7 cellular contexts compared by ENCODE assay signal in genomic region chr17:67376509-67376891, GRCh38. TPM values are rescaled to one million over a fixed set of nuclear protein-coding genes. Genes with fewer than 3 reads are reported as not detected.
DNase-seq lines count a peak whose midpoint lies in the region; ATAC-seq and TF ChIP-seq lines count a peak whose summit lies in the region.

No MANE protein-coding gene starts in this region.

- peaks cover 17% of the 10 kb centered on the region for H3K4me1 ChIP-seq in upper lobe of right lung

- ATAC-seq in upper lobe of right lung (no peak), GM21529 (IDR thresholded peaks at IDR 0.05; ENCODE audit: unreplicated experiment) (no peak)

- no peak for TF ChIP-seq CTCF in upper lobe of right lung (IDR thresholded peaks at IDR 0.05)

- H3K36me3 ChIP-seq in MG63 (no peaks in the 10 kb centered on the region), upper lobe of right lung (no peaks in the 10 kb centered on the region)

- DNase-seq in G401 (ENCODE audit: low spot score), result peak; percentile 57
- DNase-seq in MG63, result no peak
- DNase-seq in cerebellar cortex (ENCODE audit: low spot score), result peak; percentile 64
- DNase-seq in lung microvascular endothelial cell (ENCODE audit: low read depth in 2 of 2), result peak; percentile 22 to 45
- DNase-seq in upper lobe of right lung, result no peak
- DNase-seq in HUDEP-2 (lab: John Stamatoyannopoulos, UW; ENCODE audit: unreplicated experiment in 76 of 76), result no peak

- intact Hi-C loops in upper lobe of right lung (cut with DNase I), result loop anchor here (10.0 kb wide), 1 partner anchor 318 kb away; no protein-coding TSS in a partner anchor

- H3K27me3 ChIP-seq in MG63 (no peaks in the 10 kb centered on the region), upper lobe of right lung (no peaks in the 10 kb centered on the region)

- H3K4me3 ChIP-seq in MG63 (peak overlapping the region; percentile 58), upper lobe of right lung (peak overlapping the region; percentile 87)

- peak overlapping the region; percentile 89 for H3K27ac ChIP-seq in upper lobe of right lung

- no peaks in the 10 kb centered on the region for H3K9me3 ChIP-seq in MG63
- H3K9me3 ChIP-seq in upper lobe of right lung, result no peaks in the 10 kb centered on the region

- in situ Hi-C loops in G401 (cut with HindIII; ENCODE audit: low sequenced_read_pairs), result no loop called here

RNA-seq across cellular contexts. Expression of gene PITPNC1, which starts 0.6 kb away (rescaled TPM):
- total RNA-seq in G401 (2014; rRNA removed; shearing (Covaris generic)), result 19.9 and 24.0 TPM in 2 replicates
- total RNA-seq in MG63 (2014; rRNA removed; shearing (Covaris generic); ENCODE audit: low replicate concordance), result 0.49 and 0.99 TPM in 2 replicates
- 11.8 and 16.1 TPM in 2 replicates for total RNA-seq in lung microvascular endothelial cell
- total RNA-seq in upper lobe of right lung, result 25.4 TPM

RNA-seq across cellular contexts. Expression of gene PSMD12, which starts 10.1 kb away (rescaled TPM):
- 20.5 and 21.3 TPM in 2 replicates for total RNA-seq in G401 (2014; rRNA removed; shearing (Covaris generic))
- 20.5 and 53.9 TPM in 2 replicates for total RNA-seq in MG63 (2014; rRNA removed; shearing (Covaris generic); ENCODE audit: low replicate concordance)
- total RNA-seq in lung microvascular endothelial cell (16.6 and 21.0 TPM in 2 replicates), upper lobe of right lung (43.8 TPM)

Comparison
In these comparisons a context has a peak if more than half of its experiments do, and no peak if none do; other contexts are left out.
1. DNase-seq: peak in G401 (single experiment), cerebellar cortex (single experiment) and lung microvascular endothelial cell (2 of 2); none in MG63 (single experiment), upper lobe of right lung (single experiment) and HUDEP-2 (0 of 76).